8 cellular contexts compared by ENCODE assay signal in genomic region chr11:76782526-76783293, GRCh38. TPM values are rescaled to one million over a fixed set of nuclear protein-coding genes. Genes with fewer than 3 reads are reported as not detected.
A peak's percentile ranks its signal among the peaks of the same experiment; 100 is the strongest.
DNase-seq lines count a peak whose midpoint lies in the region; ATAC-seq and TF ChIP-seq lines count a peak whose summit lies in the region.

No MANE protein-coding gene starts in this region.

- H3K36me3 ChIP-seq in HUES48 (ENCODE audit: control insufficient read depth, insufficient read depth, low read length) (peaks cover 10% of the 10 kb centered on the region; the same call in 1 of the 2 replicates), vagina (no peaks in the 10 kb centered on the region)

- peak overlapping the region; percentile 96 for H3K9ac ChIP-seq in HUES48 (ENCODE audit: low read depth, low read length)

- peak; percentile 79 for ATAC-seq in activated naive CD8-positive, alpha-beta T cell treated with anti-CD3 and anti-CD28 coated beads, Interleukin-2, amount 50 U/mL, for 24 hours
- ATAC-seq in Right ventricle myocardium inferior (peak; percentile 78), GM21367 (IDR thresholded peaks at IDR 0.05; ENCODE audit: unreplicated experiment) (no peak)

- H3K36me3 Mint-ChIP-seq in activated naive CD8-positive, alpha-beta T cell treated with anti-CD3 and anti-CD28 coated beads, Interleukin-2, amount 50 U/mL, for 24 hours (ENCODE audit: low read depth): no peaks in the 10 kb centered on the region

- TF ChIP-seq CTCF in vagina (IDR thresholded peaks at IDR 0.05): no peak

- peaks cover 54% of the 10 kb centered on the region for H3K27me3 Mint-ChIP-seq in activated naive CD8-positive, alpha-beta T cell treated with anti-CD3 and anti-CD28 coated beads, Interleukin-2, amount 50 U/mL, for 24 hours

- H3K4me1 Mint-ChIP-seq in activated naive CD8-positive, alpha-beta T cell treated with anti-CD3 and anti-CD28 coated beads, Interleukin-2, amount 50 U/mL, for 24 hours: peaks cover 16% of the 10 kb centered on the region

- DNase-seq in DMS53 treated with DMSO at 0.1 percent for 48 hours (lab: John Stamatoyannopoulos, UW; ENCODE audit: unreplicated experiment): peak; percentile 94
- DNase-seq in NOMO-1 treated with dmso at 0.1 percent for 144 hours (lab: John Stamatoyannopoulos, UW; ENCODE audit: unreplicated experiment): peak; percentile 70
- peak; percentile 74 for DNase-seq in activated naive CD8-positive, alpha-beta T cell treated with anti-CD3 and anti-CD28 coated beads, Interleukin-2, amount 50 U/mL, for 24 hours
- DNase-seq in Right ventricle myocardium inferior (ENCODE audit: missing footprints): peak; percentile 92
- DNase-seq in nucleus accumbens (lab: John Stamatoyannopoulos, UW): peak in 46 of 56 donors; percentile 7 to 82 (median 38)
- DNase-seq in vagina (ENCODE audit: extremely low spot score in 2 of 2): no peak

- H3K4me1 ChIP-seq in HUES48 (ENCODE audit: control insufficient read depth, insufficient read depth, low read length) (peaks cover 35% of the 10 kb centered on the region), vagina (peaks cover 71% of the 10 kb centered on the region)

- H3K9me3 Mint-ChIP-seq in activated naive CD8-positive, alpha-beta T cell treated with anti-CD3 and anti-CD28 coated beads, Interleukin-2, amount 50 U/mL, for 24 hours: no peaks in the 10 kb centered on the region

- H3K9me3 ChIP-seq in HUES48 (ENCODE audit: control insufficient read depth, insufficient read depth, low read length) (no peaks in the 10 kb centered on the region), vagina (no peaks in the 10 kb centered on the region)

- peak in 1 of 2 donors; percentile 40 for TF ChIP-seq POLR2A in vagina (IDR thresholded peaks at IDR 0.05)

- peak overlapping the region; percentile 75 for H3K4me3 Mint-ChIP-seq in activated naive CD8-positive, alpha-beta T cell treated with anti-CD3 and anti-CD28 coated beads, Interleukin-2, amount 50 U/mL, for 24 hours

- peak overlapping the region; percentile 97 for H3K27ac ChIP-seq in HUES48 (ENCODE audit: low read depth, low read length)
- peak overlapping the region; percentile 96 for H3K27ac ChIP-seq in vagina

- intact Hi-C loops in Right ventricle myocardium inferior (cut with DNase I) (loop anchor here (2.0 kb wide), 1 partner anchor 14 kb away; no protein-coding TSS in a partner anchor), vagina (cut with DNase I) (no loop called here)

- H3K27me3 ChIP-seq in HUES48 (ENCODE audit: control insufficient read depth, insufficient read depth, low read length) (no peaks in the 10 kb centered on the region), vagina (no peaks in the 10 kb centered on the region)

- H3K4me3 ChIP-seq in HUES48 (ENCODE audit: low read depth, low read length): peak overlapping the region; percentile 96
- peak overlapping the region; percentile 84 to 94 for H3K4me3 ChIP-seq in vagina

- H3K27ac Mint-ChIP-seq in activated naive CD8-positive, alpha-beta T cell treated with anti-CD3 and anti-CD28 coated beads, Interleukin-2, amount 50 U/mL, for 24 hours: peak overlapping the region; percentile 76

RNA-seq across cellular contexts. Expression of gene TSKU, which starts 0.4 kb away (rescaled TPM):
- total RNA-seq in Right ventricle myocardium inferior (16.2 TPM), vagina (144 TPM)

Comparison
In these comparisons a context has a peak if more than half of its experiments do, and no peak if none do; other contexts are left out.
1. DNase-seq: peak in DMS53 treated with DMSO at 0.1 percent for 48 hours (single experiment), NOMO-1 treated with dmso at 0.1 percent for 144 hours (single experiment), activated naive CD8-positive, alpha-beta T cell treated with anti-CD3 and anti-CD28 coated beads, Interleukin-2, amount 50 U/mL, for 24 hours (single experiment), Right ventricle myocardium inferior (single experiment) and nucleus accumbens (46 of 56); none in vagina (0 of 2).